ENCODE assay signal across 14 cellular contexts in the genomic region with DNA sequence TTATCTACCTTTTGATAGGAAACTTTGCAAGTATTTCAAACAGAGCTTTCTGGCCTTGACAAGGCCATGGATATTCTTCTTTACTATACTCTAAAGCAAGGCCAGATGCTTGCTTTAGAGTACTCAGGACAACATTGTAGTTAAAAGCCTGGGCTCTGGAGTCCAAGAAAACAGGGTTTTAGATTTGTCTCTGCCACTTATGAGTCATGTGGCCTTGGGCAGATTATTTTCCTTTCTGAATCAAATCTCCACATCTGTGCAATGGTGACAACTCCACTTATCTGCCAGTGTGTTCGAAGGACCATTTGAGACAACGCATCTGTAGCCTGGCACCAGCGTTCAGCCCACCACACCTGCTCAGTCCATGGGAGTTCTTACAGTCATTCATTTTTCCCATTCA.
DNase-seq lines count a peak whose midpoint lies in the region; ATAC-seq and TF ChIP-seq lines count a peak whose summit lies in the region.
"Had no signal": no experiment of that assay in that cellular context is flagged by ENCODE, and none has a peak within 500 bp of the region (broad histone marks: within the 10 kb centered on the region; RNA-seq: fewer than 3 reads in every experiment).

No MANE protein-coding gene starts in this region.

- H3K36me3 ChIP-seq in tibial artery (no peaks in the 10 kb centered on the region), gastrocnemius medialis (no peaks in the 10 kb centered on the region)
- H3K36me3 ChIP-seq: BLaER1 treated with 17β-estradiol and CSF1 and Interleukin-3, amounts not matched to agents 10 nM and 100 nM had no signal

- H3K27me3 ChIP-seq in tibial artery (no peaks in the 10 kb centered on the region), gastrocnemius medialis (no peaks in the 10 kb centered on the region)
- H3K27me3 ChIP-seq: BLaER1 treated with 17β-estradiol and CSF1 and Interleukin-3, amounts not matched to agents 10 nM and 100 nM had no signal

- in situ Hi-C loops in gastrocnemius medialis (cut with MboI; ENCODE audit: low sequenced_read_pairs in 4 of 4) = no loop called here

- no peak for TF ChIP-seq POLR2A in gastrocnemius medialis (IDR thresholded peaks at IDR 0.05)

- H3K9me3 ChIP-seq in tibial artery (no peaks in the 10 kb centered on the region), gastrocnemius medialis (no peaks in the 10 kb centered on the region)
- H3K9me3 ChIP-seq: BLaER1 treated with 17β-estradiol and CSF1 and Interleukin-3, amounts not matched to agents 10 nM and 100 nM had no signal

- ATAC-seq in gastrocnemius medialis = no peak
- ATAC-seq in HG03342 (IDR thresholded peaks at IDR 0.05; ENCODE audit: unreplicated experiment) = no peak
- ATAC-seq in activated CD4-positive, CD25-positive, alpha-beta regulatory T cell treated with anti-CD3 and anti-CD28 coated beads, Interleukin-2, amount 50 U/mL, for 24 hours = no peak

- no peak overlapping the region for H3K4me3 ChIP-seq in foreskin fibroblast (ENCODE audit: low read depth in 1 of 2, low read length in 2 of 2)
- H3K4me3 ChIP-seq in tibial artery = no peak overlapping the region
- no peak overlapping the region for H3K4me3 ChIP-seq in gastrocnemius medialis
- H3K4me3 ChIP-seq: BLaER1 treated with 17β-estradiol and CSF1 and Interleukin-3, amounts not matched to agents 10 nM and 100 nM; GM23248 had no signal

- intact Hi-C loops in tibial artery (cut with DNase I; ENCODE audit: low total_unique reads) = no loop called here
- intact Hi-C loops in gastrocnemius medialis (cut with DNase I; ENCODE audit: low total_unique reads) = no loop called here

- no peak for TF ChIP-seq CTCF in foreskin fibroblast (IDR thresholded peaks at IDR 0.05; ENCODE audit: low read depth, low read length)
- TF ChIP-seq CTCF in tibial artery (IDR thresholded peaks at IDR 0.05) = no peak
- TF ChIP-seq CTCF in gastrocnemius medialis (IDR thresholded peaks at IDR 0.05 in 4 of 5, conservative IDR thresholded peaks at IDR 0.05 in 1 of 5) = no peak

- DNase-seq in EL (peak; percentile 27), RPMI7951 (ENCODE audit: low read depth) (peak; percentile 97), foreskin fibroblast (peak; percentile 10 to 58), tibial artery (no peak), gastrocnemius medialis (no peak)
- DNase-seq: ACHN; Calu3; CD4-positive, CD25-positive, alpha-beta regulatory T cell; DMS 273 treated with DMSO at 0.1 percent for 48 hours; GF-D8; GM23248 had no signal

- peaks cover 0 to 78% (median 53%) of the 10 kb centered on the region in 4 donors for H3K4me1 ChIP-seq in tibial artery
- peaks cover 32 to 35% of the 10 kb centered on the region in 2 donors for H3K4me1 ChIP-seq in gastrocnemius medialis

- H3K27ac ChIP-seq in tibial artery (peak overlapping the region; percentile 75 to 81), gastrocnemius medialis (no peak overlapping the region)
- H3K27ac ChIP-seq: BLaER1 treated with 17β-estradiol and CSF1 and Interleukin-3, amounts not matched to agents 10 nM and 100 nM; GM23248 had no signal

Comparison
In these comparisons a context has a peak if more than half of its experiments do, and no peak if none do; other contexts are left out.
1. DNase-seq: peak in EL (single experiment), RPMI7951 (single experiment) and foreskin fibroblast (2 of 2); none in tibial artery (0 of 2) and gastrocnemius medialis (0 of 2).
2. H3K27ac ChIP-seq: peak in tibial artery (2 of 2); none in gastrocnemius medialis (0 of 4).